ENCODE assay signal across 8 cellular contexts in genomic region chr1:207336559-207337467, GRCh38. TPM values are rescaled to one million over a fixed set of nuclear protein-coding genes. Genes with fewer than 3 reads are reported as not detected.
DNase-seq lines count a peak whose midpoint lies in the region; ATAC-seq lines count a peak whose summit lies in the region.

No MANE protein-coding gene starts in this region.

- H3K9me3 Mint-ChIP-seq in activated CD4-positive, alpha-beta T cell treated with anti-CD3 and anti-CD28 coated beads, Interleukin-2, amount 10 ng/mL, durations not matched to agents 7 days and 5 days: peaks cover 35% of the 10 kb centered on the region
- peaks cover 3 to 11% of the 10 kb centered on the region in 2 donors for H3K9me3 Mint-ChIP-seq in effector memory CD8-positive, alpha-beta T cell

- no peaks in the 10 kb centered on the region for H3K27me3 Mint-ChIP-seq in activated CD4-positive, alpha-beta T cell treated with anti-CD3 and anti-CD28 coated beads, Interleukin-2, amount 10 ng/mL, durations not matched to agents 7 days and 5 days
- H3K27me3 Mint-ChIP-seq in effector memory CD8-positive, alpha-beta T cell: no peaks in the 10 kb centered on the region

- H3K4me1 Mint-ChIP-seq in activated CD4-positive, alpha-beta T cell treated with anti-CD3 and anti-CD28 coated beads, Interleukin-2, amount 10 ng/mL, durations not matched to agents 7 days and 5 days: peaks cover 68% of the 10 kb centered on the region
- H3K4me1 Mint-ChIP-seq in effector memory CD8-positive, alpha-beta T cell (ENCODE audit: low read depth in 2 of 2): peaks cover 25 to 28% of the 10 kb centered on the region in 2 donors

- H3K27ac Mint-ChIP-seq in activated CD4-positive, alpha-beta T cell treated with anti-CD3 and anti-CD28 coated beads, Interleukin-2, amount 10 ng/mL, durations not matched to agents 7 days and 5 days: peak overlapping the region; percentile 90
- H3K27ac Mint-ChIP-seq in effector memory CD8-positive, alpha-beta T cell: peak overlapping the region; percentile 85 to 87

- peaks cover 93% of the 10 kb centered on the region for H3K36me3 Mint-ChIP-seq in activated CD4-positive, alpha-beta T cell treated with anti-CD3 and anti-CD28 coated beads, Interleukin-2, amount 10 ng/mL, durations not matched to agents 7 days and 5 days (ENCODE audit: low read depth)
- H3K36me3 Mint-ChIP-seq in effector memory CD8-positive, alpha-beta T cell (ENCODE audit: insufficient read depth): peaks cover 53% of the 10 kb centered on the region

- peak; percentile 61 for ATAC-seq in HG02870 (IDR thresholded peaks at IDR 0.05; ENCODE audit: unreplicated experiment)
- peak; percentile 67 for ATAC-seq in effector memory CD8-positive, alpha-beta T cell (replicated peaks)

- POLR2A ChIA-PET in activated CD4-positive, alpha-beta T cell treated with anti-CD3 and anti-CD28 coated beads, Interleukin-2, amount 10 ng/mL, durations not matched to agents 7 days and 5 days (lab: Charles Lee): interaction anchor here (0.6 to 1.4 kb wide), 3 partner anchors 14 to 26 kb away, joined by 3 to 7 read pairs (median 3); partner anchors contain the start of gene CD55

- H3K4me3 Mint-ChIP-seq in activated CD4-positive, alpha-beta T cell treated with anti-CD3 and anti-CD28 coated beads, Interleukin-2, amount 10 ng/mL, durations not matched to agents 7 days and 5 days: peak overlapping the region; percentile 33
- H3K4me3 Mint-ChIP-seq in effector memory CD8-positive, alpha-beta T cell: peak overlapping the region; percentile 27 to 34

- peak; percentile 75 for DNase-seq in activated CD4-positive, alpha-beta T cell treated with anti-CD3 and anti-CD28 coated beads, Interleukin-2, amount 10 ng/mL, durations not matched to agents 7 days and 5 days
- DNase-seq in activated CD4-positive, alpha-beta T cell treated with anti-CD3 and anti-CD28 coated beads, Interleukin-2, amount 50 U/mL, for 4 hours: no peak
- DNase-seq in NOMO-1 treated with dmso at 0.1 percent for 144 hours (lab: John Stamatoyannopoulos, UW; ENCODE audit: unreplicated experiment) (peak; percentile 12), DMS 273 (lab: John Stamatoyannopoulos, UW; ENCODE audit: unreplicated experiment) (no peak)
- peak in 2 of 3 experiments; percentile 26 to 32 for DNase-seq in effector memory CD8-positive, alpha-beta T cell
- peak in 5 of 6 experiments; percentile 11 to 64 (median 56) for DNase-seq in stimulated activated naive CD4-positive, alpha-beta T cell (lab: John Stamatoyannopoulos, UW)
- DNase-seq in activated effector memory CD4-positive, alpha-beta T cell treated with anti-CD3 and anti-CD28 coated beads, Interleukin-2, amount 50 U/mL, for 16 hours: no peak

- CTCF ChIA-PET in activated CD4-positive, alpha-beta T cell treated with anti-CD3 and anti-CD28 coated beads, Interleukin-2, amount 10 ng/mL, durations not matched to agents 7 days and 5 days (lab: Charles Lee): interaction anchor here (0.9 to 3.0 kb wide), 7 partner anchors 9 to 37 kb away, joined by 3 to 19 read pairs (median 4); partner anchors contain the start of gene CD55

RNA-seq across cellular contexts. Expression of gene CD55, which starts 15.3 kb away (rescaled TPM):
- 100 to 1,000 TPM in 1 of 2 experiments, 10 to 100 TPM in 1; 92.0 to 117 TPM for total RNA-seq in activated CD4-positive, alpha-beta T cell treated with anti-CD3 and anti-CD28 coated beads, Interleukin-2, amount 10 ng/mL, durations not matched to agents 7 days and 5 days

Comparison
In these comparisons a context has a peak if more than half of its experiments do, and no peak if none do; other contexts are left out.
1. DNase-seq: peak in activated CD4-positive, alpha-beta T cell treated with anti-CD3 and anti-CD28 coated beads, Interleukin-2, amount 10 ng/mL, durations not matched to agents 7 days and 5 days (single experiment), NOMO-1 treated with dmso at 0.1 percent for 144 hours (single experiment), effector memory CD8-positive, alpha-beta T cell (2 of 3) and stimulated activated naive CD4-positive, alpha-beta T cell (5 of 6); none in activated CD4-positive, alpha-beta T cell treated with anti-CD3 and anti-CD28 coated beads, Interleukin-2, amount 50 U/mL, for 4 hours (0 of 2), DMS 273 (single experiment) and activated effector memory CD4-positive, alpha-beta T cell treated with anti-CD3 and anti-CD28 coated beads, Interleukin-2, amount 50 U/mL, for 16 hours (single experiment).